In the genomic region with DNA sequence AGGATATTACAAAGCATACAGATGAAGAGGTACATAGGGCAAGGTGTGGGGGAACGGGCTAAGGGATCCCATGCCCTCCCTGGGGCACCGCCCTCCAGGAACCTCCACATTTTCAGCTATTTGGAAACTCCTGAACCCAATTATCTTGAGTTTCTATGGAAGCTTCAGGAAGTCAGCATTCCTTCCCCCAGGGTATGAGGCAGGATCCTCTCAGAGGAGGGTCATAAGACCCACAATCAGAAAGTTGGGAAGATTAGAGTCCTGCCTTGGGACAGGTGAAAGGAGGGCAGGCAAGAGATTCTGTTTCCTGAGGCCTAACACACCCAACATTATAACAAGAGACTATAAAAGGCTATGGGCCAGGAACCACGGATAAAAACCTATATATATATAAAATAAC, we compare ENCODE assay signal across 22 cellular contexts.
DNase-seq lines count a peak whose midpoint lies in the region; ATAC-seq, FAIRE-seq and TF ChIP-seq lines count a peak whose summit lies in the region.
"Had no signal": no experiment of that assay in that cellular context is flagged by ENCODE, and none has a peak within 500 bp of the region (broad histone marks: within the 10 kb centered on the region; RNA-seq: fewer than 3 reads in every experiment).

No MANE protein-coding gene starts in this region.

- no TSS peak for BruUV-seq in Calu3 (replicated peaks; lab: Mats Ljungman, UMichigan)
- BruUV-seq in PC-9 (replicated peaks; lab: Mats Ljungman, UMichigan) = no TSS peak

- POLR2A ChIA-PET in PC-9 (lab: Charles Lee; ENCODE audit: unreplicated experiment) = interaction anchor here (0.6 kb wide), 1 partner anchor 13 kb away, joined by 7 read pairs; no protein-coding TSS in a partner anchor

- H3K4me3 ChIP-seq in PC-9 (no peak overlapping the region), parathyroid adenoma (ENCODE audit: low read depth, low read length) (no peak overlapping the region), pancreas (no peak overlapping the region)
- H3K4me3 ChIP-seq: Peyer's patch, skin epidermis, uterus had no signal

- H3K79me2 ChIP-seq in PC-9 (ENCODE audit: low read depth) (no peaks in the 10 kb centered on the region), parathyroid adenoma (no peaks in the 10 kb centered on the region)

- H3K9me2 ChIP-seq in PC-9 (ENCODE audit: insufficient read depth) = no peaks in the 10 kb centered on the region

- H3K9me3 Mint-ChIP-seq in Calu3 (ENCODE audit: low read depth, unreplicated experiment) = peaks cover 6% of the 10 kb centered on the region

- no peak overlapping the region for H3K4me3 Mint-ChIP-seq in Calu3 (ENCODE audit: low read depth, unreplicated experiment)
- H3K4me3 Mint-ChIP-seq: naive thymus-derived CD4-positive, alpha-beta T cell had no signal

- H3K27me3 ChIP-seq in PC-9 (ENCODE audit: insufficient read depth, low read depth) (no peaks in the 10 kb centered on the region), parathyroid adenoma (ENCODE audit: control insufficient read depth, insufficient read depth, low read length) (no peaks in the 10 kb centered on the region), pancreas (no peaks in the 10 kb centered on the region)
- H3K27me3 ChIP-seq: Peyer's patch, uterus had no signal

- no peaks in the 10 kb centered on the region for H3K27me3 Mint-ChIP-seq in Calu3 (ENCODE audit: unreplicated experiment)

- peak overlapping the region; percentile 56 for H3K4me2 ChIP-seq in PC-9
- H3K4me2 ChIP-seq in parathyroid adenoma (ENCODE audit: low read length) = no peak overlapping the region

- DNase-seq in Calu3 (no peak), PC-9 (no peak), epithelial cell of prostate (ENCODE audit: low read depth, low spot score) (no peak), pancreas (no peak), GM13977 (ENCODE audit: low spot score) (no peak), D341Med (ENCODE audit: low spot score) (no peak)
- DNase-seq: activated CD4-positive, alpha-beta T cell treated with anti-CD3 and anti-CD28 coated beads for 4 hours; activated naive CD4-positive, alpha-beta T cell treated with anti-CD3 and anti-CD28 coated beads, Interleukin-2, amount 50 U/mL, for 16 hours; activated T-cell treated with anti-CD3 and anti-CD28 coated beads, Interleukin-2, amount 50 U/mL, for 48 hours; amygdala; KG1; naive thymus-derived CD4-positive, alpha-beta T cell; NCI-H1436; NK-92 treated with Interleukin-12 subunit alpha and Interleukin-12 subunit beta, amount 100 ng/mL, for 24 hours; nucleus accumbens; stimulated activated CD4-positive, alpha-beta T cell treated with anti-CD3 and anti-CD28 coated beads, Interleukin-2, amount 100 ng/mL, for 24 hours; T-helper 2 cell; uterus had no signal

- peaks cover 14% of the 10 kb centered on the region for H3K36me3 Mint-ChIP-seq in Calu3 (ENCODE audit: insufficient read depth, unreplicated experiment)

- TF ChIP-seq CTCF in Calu3 (IDR thresholded peaks at IDR 0.05; ENCODE audit: unreplicated experiment) (no peak), PC-9 (conservative IDR thresholded peaks at IDR 0.05) (no peak), parathyroid adenoma (IDR thresholded peaks at IDR 0.05) (no peak), pancreas (IDR thresholded peaks at IDR 0.05) (no peak), GM13977 (IDR thresholded peaks at IDR 0.05; ENCODE audit: extremely low read depth, insufficient read depth, missing control alignments) (no peak)

- whole genome bisulfite sequencing in pancreas, 2 donors = 93 to 97% methylated on average over 3 of the region's 3 CpGs

- no peak for FAIRE-seq in pancreas (lab: Jason Lieb, UNC)
- FAIRE-seq: GM19239 had no signal

- peaks cover 8% of the 10 kb centered on the region; the same call in 1 of the 2 replicates for H3F3A ChIP-seq in PC-9 (ENCODE audit: insufficient read depth, low read depth)

- no peak for ATAC-seq in pancreas
- ATAC-seq: naive thymus-derived CD4-positive, alpha-beta T cell had no signal

- peaks cover 3% of the 10 kb centered on the region; the same call in 1 of the 2 replicates for H3K9me3 ChIP-seq in PC-9 (ENCODE audit: insufficient read depth, low read depth)
- H3K9me3 ChIP-seq in parathyroid adenoma (ENCODE audit: control insufficient read depth, low read length) = no peaks in the 10 kb centered on the region
- no peaks in the 10 kb centered on the region for H3K9me3 ChIP-seq in pancreas
- H3K9me3 ChIP-seq: Peyer's patch, uterus had no signal

- peak overlapping the region; percentile 64 for H3K27ac ChIP-seq in PC-9
- peak overlapping the region; percentile 78 for H3K27ac ChIP-seq in epithelial cell of prostate
- H3K27ac ChIP-seq in parathyroid adenoma = peak overlapping the region; percentile 84
- peak overlapping the region in 1 of 4 donors; percentile 73 for H3K27ac ChIP-seq in pancreas
- H3K27ac ChIP-seq: Peyer's patch, uterus had no signal

- H3K9ac ChIP-seq in parathyroid adenoma = no peak overlapping the region

- peaks cover 22% of the 10 kb centered on the region for H3K4me1 ChIP-seq in PC-9 (replicated peaks; ENCODE audit: insufficient read depth)
- H3K4me1 ChIP-seq in parathyroid adenoma = peaks cover 8% of the 10 kb centered on the region
- H3K4me1 ChIP-seq in pancreas = peaks cover 0 to 7% (median 6%) of the 10 kb centered on the region in 3 donors
- H3K4me1 ChIP-seq: Peyer's patch, uterus had no signal

- peak overlapping the region; percentile 53 for H3K27ac Mint-ChIP-seq in Calu3 (ENCODE audit: unreplicated experiment)

- peaks cover 28% of the 10 kb centered on the region for H3K4me1 Mint-ChIP-seq in Calu3 (ENCODE audit: low read depth, unreplicated experiment)
- H3K4me1 Mint-ChIP-seq: naive thymus-derived CD4-positive, alpha-beta T cell had no signal

- in situ Hi-C loops in GM13977 (cut with MboI; ENCODE audit: low pct_unique_long_range_greater_than_20kb, low sequenced_read_pairs, unreplicated experiment) = no loop called here

- intact Hi-C loops in Calu3 (cut with micrococcal nuclease; ENCODE audit: unreplicated experiment) (loop anchor here (2.0 kb wide), 1 partner anchor 13 kb away; no protein-coding TSS in a partner anchor), PC-9 (cut with micrococcal nuclease; ENCODE audit: unreplicated experiment) (no loop called here), pancreas (cut with DNase I) (no loop called here)

- H3K36me3 ChIP-seq in PC-9 (ENCODE audit: low read depth) (no peaks in the 10 kb centered on the region), parathyroid adenoma (ENCODE audit: control insufficient read depth, insufficient read depth, low read length) (no peaks in the 10 kb centered on the region), pancreas (no peaks in the 10 kb centered on the region)
- H3K36me3 ChIP-seq: Peyer's patch, uterus had no signal

- no peaks in the 10 kb centered on the region for H4K20me1 ChIP-seq in PC-9 (ENCODE audit: insufficient read depth)

- CTCF ChIA-PET in Calu3 (lab: Charles Lee) (interaction anchor here (1.1 to 2.0 kb wide), 2 partner anchors 9 to 21 kb away, joined by 3 to 8 read pairs; no protein-coding TSS in a partner anchor), PC-9 (lab: Charles Lee) (interaction anchor here (0.7 kb wide), 1 partner anchor 139 kb away, joined by 3 read pairs; no protein-coding TSS in a partner anchor)

- H2AFZ ChIP-seq in PC-9 = peak overlapping the region; percentile 84
- peak overlapping the region; percentile 82 for H2AFZ ChIP-seq in parathyroid adenoma
